In the genomic region with DNA sequence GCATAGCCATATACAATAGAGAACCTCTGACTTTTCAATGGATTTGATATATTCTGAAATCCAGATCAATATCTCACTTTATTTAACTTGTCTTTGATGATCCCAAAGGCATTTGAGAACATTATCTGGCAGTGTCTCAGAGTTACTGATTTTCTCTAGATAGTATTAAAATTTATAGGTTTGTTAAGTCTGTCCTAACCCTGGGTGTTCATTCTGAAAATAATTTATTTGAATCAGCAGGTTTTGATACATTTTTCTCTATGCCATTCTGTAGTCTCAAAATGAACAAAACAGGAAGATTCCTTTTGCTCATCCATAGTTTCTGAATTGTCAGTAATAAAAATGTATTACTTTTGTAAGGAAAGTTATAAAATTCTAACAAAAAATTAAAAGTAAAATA, we compare ENCODE assay signal across 19 cellular contexts. TPM values are rescaled to one million over a fixed set of nuclear protein-coding genes. Genes with fewer than 3 reads are reported as not detected.
DNase-seq lines count a peak whose midpoint lies in the region; ATAC-seq, FAIRE-seq and TF ChIP-seq lines count a peak whose summit lies in the region.
"Had no signal": no experiment of that assay in that cellular context is flagged by ENCODE, and none has a peak within 500 bp of the region (broad histone marks: within the 10 kb centered on the region; RNA-seq: fewer than 3 reads in every experiment).

No MANE protein-coding gene starts in this region.

- no peak for TF ChIP-seq CTCF in Calu3 (IDR thresholded peaks at IDR 0.05; ENCODE audit: unreplicated experiment)
- no peak for TF ChIP-seq CTCF in RWPE2 (IDR thresholded peaks at IDR 0.05; ENCODE audit: poor library complexity, severe bottlenecking)
- no peak for TF ChIP-seq CTCF in keratinocyte (optimal IDR thresholded peaks at IDR 0.05 in 1 of 3, IDR thresholded peaks at IDR 0.05 in 1 of 3, conservative IDR thresholded peaks at IDR 0.05 in 1 of 3; ENCODE audit: extremely low read depth in 1 of 3, insufficient read depth in 2 of 3, low read length in 3 of 3)

- H3K27ac ChIP-seq in RWPE2 (ENCODE audit: poor library complexity, severe bottlenecking), result peak overlapping the region; percentile 44
- H3K27ac ChIP-seq in keratinocyte (ENCODE audit: control insufficient read depth, insufficient read depth, low read length), result no peak overlapping the region
- H3K27ac ChIP-seq: GM23248 had no signal

- H3K9me3 ChIP-seq in RWPE2 (ENCODE audit: severe bottlenecking) (no peaks in the 10 kb centered on the region), keratinocyte (ENCODE audit: control insufficient read depth, low read depth, low read length) (no peaks in the 10 kb centered on the region)

- H3K4me1 ChIP-seq in RWPE2 (ENCODE audit: insufficient read depth, poor library complexity, severe bottlenecking) (peaks cover 20% of the 10 kb centered on the region), keratinocyte (ENCODE audit: control insufficient read depth, extremely low read depth, insufficient read depth, low read length) (peaks cover 20% of the 10 kb centered on the region)

- no peaks in the 10 kb centered on the region for H3K27me3 Mint-ChIP-seq in Calu3 (ENCODE audit: unreplicated experiment)

- H3K36me3 Mint-ChIP-seq in Calu3 (ENCODE audit: insufficient read depth, unreplicated experiment), result peaks cover 5% of the 10 kb centered on the region
- H3K36me3 Mint-ChIP-seq: CD4-positive, alpha-beta memory T cell had no signal

- no peak overlapping the region for H3K4me3 Mint-ChIP-seq in Calu3 (ENCODE audit: low read depth, unreplicated experiment)
- H3K4me3 Mint-ChIP-seq: CD4-positive, alpha-beta memory T cell had no signal

- intact Hi-C loops in Calu3 (cut with micrococcal nuclease; ENCODE audit: unreplicated experiment), result no loop called here

- CTCF ChIA-PET in Calu3 (lab: Charles Lee), result no interaction called here

- H3K9ac ChIP-seq in keratinocyte (ENCODE audit: control insufficient read depth, extremely low read depth, insufficient read depth, low read length), result no peak overlapping the region
- H3K9ac ChIP-seq: GM23248 had no signal

- no peaks in the 10 kb centered on the region for H3K79me2 ChIP-seq in keratinocyte (ENCODE audit: control insufficient read depth, insufficient read depth, low read length)

- H3K4me3 ChIP-seq in RWPE2 (ENCODE audit: severe bottlenecking) (no peak overlapping the region), keratinocyte (ENCODE audit: control insufficient read depth in 2 of 3, extremely low read depth in 1 of 3, insufficient read depth in 2 of 3, low read depth in 1 of 3, low read length in 3 of 3) (no peak overlapping the region)
- H3K4me3 ChIP-seq: GM23248 had no signal

- H2AFZ ChIP-seq in keratinocyte (ENCODE audit: control insufficient read depth, low read length), result no peak overlapping the region
- H2AFZ ChIP-seq: GM23248 had no signal

- H3K4me2 ChIP-seq in keratinocyte (ENCODE audit: control insufficient read depth, extremely low read depth, insufficient read depth, low read depth, low read length), result peak overlapping the region; percentile 41

- H3K36me3 ChIP-seq in RWPE2 (ENCODE audit: low read depth) (no peaks in the 10 kb centered on the region), keratinocyte (ENCODE audit: control insufficient read depth in 2 of 2, extremely low read depth in 1 of 2, insufficient read depth in 2 of 2, low read length in 2 of 2) (no peaks in the 10 kb centered on the region)

- peaks cover 11% of the 10 kb centered on the region for H3K4me1 Mint-ChIP-seq in Calu3 (ENCODE audit: low read depth, unreplicated experiment)

- FAIRE-seq in keratinocyte (lab: Jason Lieb, UNC), result no peak
- FAIRE-seq: G401.6, GM12892, H1 had no signal

- no TSS peak for BruUV-seq in Calu3 (replicated peaks; lab: Mats Ljungman, UMichigan)

- ATAC-seq in RWPE2 (ENCODE audit: low read depth) (no peak), GM19467 (IDR thresholded peaks at IDR 0.05; ENCODE audit: unreplicated experiment) (no peak)
- no peak for ATAC-seq in stimulated activated naive CD8-positive, alpha-beta T cell treated with anti-CD3 and anti-CD28 coated beads, Interleukin-15, Interleukin-2, amounts not matched to agents 100 U/mL and 50 U/mL, for 24 hours

- no peak for DNase-seq in Calu3
- no peak for DNase-seq in RWPE2 (ENCODE audit: low spot score)
- no peak for DNase-seq in keratinocyte (ENCODE audit: low read depth, low spot score)
- no peak for DNase-seq in stimulated activated naive CD8-positive, alpha-beta T cell treated with anti-CD3 and anti-CD28 coated beads, Interleukin-15, Interleukin-2, amounts not matched to agents 100 U/mL and 50 U/mL, for 24 hours
- no peak for DNase-seq in occipital lobe (lab: John Stamatoyannopoulos, UW)
- DNase-seq: C1 segment of cervical spinal cord; CD4-positive, alpha-beta memory T cell; COR-L47; DMS153; DND-41; GM23248; H7 had no signal

- H3K27me3 ChIP-seq in RWPE2 (ENCODE audit: insufficient read depth, poor library complexity, severe bottlenecking), result no peaks in the 10 kb centered on the region
- H3K27me3 ChIP-seq in keratinocyte (ENCODE audit: control insufficient read depth, extremely low read depth, insufficient read depth, low read length), result no peaks in the 10 kb centered on the region

- no peaks in the 10 kb centered on the region for H3K9me3 Mint-ChIP-seq in Calu3 (ENCODE audit: low read depth, unreplicated experiment)

- H4K20me1 ChIP-seq in keratinocyte (ENCODE audit: control insufficient read depth, extremely low read depth, insufficient read depth, low read length), result no peaks in the 10 kb centered on the region

- dilution Hi-C loops in keratinocyte (cut with MboI; ENCODE audit: extremely low pct_ligation_motif_present, low sequenced_read_pairs), result no loop called here

- H3K9me1 ChIP-seq in keratinocyte (ENCODE audit: control insufficient read depth, extremely low read depth, insufficient read depth, low read length), result no peaks in the 10 kb centered on the region

- H3K27ac Mint-ChIP-seq in Calu3 (ENCODE audit: unreplicated experiment), result peak overlapping the region; percentile 62

RNA-seq across cellular contexts. Expression of a gene that starts 14.3 kb away (rescaled TPM):
- total RNA-seq in Calu3 (2022) (not detected in 2 replicates), occipital lobe (not detected)
- polyA plus RNA-seq in keratinocyte, result not detected in 3 replicates
- not detected for polyA plus RNA-seq in keratinocyte (2011; ENCODE audit: low read depth)
- not detected in 2 replicates for polyA plus RNA-seq in keratinocyte (2011; cell fraction: cytosol; rRNA removed)
- not detected in 2 replicates for polyA plus RNA-seq in keratinocyte (2011; cell fraction: nucleus; rRNA removed)
- not detected in 2 replicates for polyA plus RNA-seq in keratinocyte (2012; ENCODE audit: low replicate concordance)
- polyA minus RNA-seq in keratinocyte, result not detected in 3 replicates
- not detected for polyA minus RNA-seq in keratinocyte (2011; cell fraction: cytosol; rRNA and poly(A)+ RNA removed)
- not detected in 2 replicates for polyA minus RNA-seq in keratinocyte (2011; cell fraction: nucleus; rRNA and poly(A)+ RNA removed)
- total RNA-seq: A172, A673, GM23248, H1, H7 had no signal
- polyA plus RNA-seq: BJ, GM23248 had no signal

RNA-seq across cellular contexts. Expression of a gene that starts 39.4 kb away (rescaled TPM):
- total RNA-seq in Calu3 (2022) (23.6 and 24.9 TPM in 2 replicates), occipital lobe (12.2 TPM)
- 35.6 to 40.2 TPM (median 36.1 TPM) in 3 replicates for polyA plus RNA-seq in keratinocyte
- 13.9 TPM for polyA plus RNA-seq in keratinocyte (2011; ENCODE audit: low read depth)
- polyA plus RNA-seq in keratinocyte (2011; cell fraction: cytosol; rRNA removed), result 32.7 and 36.5 TPM in 2 replicates
- 37.6 and 38.6 TPM in 2 replicates for polyA plus RNA-seq in keratinocyte (2011; cell fraction: nucleus; rRNA removed)
- 11.9 and 22.5 TPM in 2 replicates for polyA plus RNA-seq in keratinocyte (2012; ENCODE audit: low replicate concordance)
- 25.2 to 46.0 TPM (median 27.2 TPM) in 3 replicates for polyA minus RNA-seq in keratinocyte
- polyA minus RNA-seq in keratinocyte (2011; cell fraction: cytosol; rRNA and poly(A)+ RNA removed), result 17.8 TPM
- 16.3 and 17.3 TPM in 2 replicates for polyA minus RNA-seq in keratinocyte (2011; cell fraction: nucleus; rRNA and poly(A)+ RNA removed)
